27 cellular contexts compared by ENCODE assay signal in genomic region chr3:100482181-100482580, GRCh38.
"Had no signal": no experiment of that assay in that cellular context is flagged by ENCODE, and none has a peak within 500 bp of the region (broad histone marks: within the 10 kb centered on the region; RNA-seq: fewer than 3 reads in every experiment).

No MANE protein-coding gene starts in this region.

- H3K4me3 ChIP-seq: cardiac muscle cell, MG63, Peyer's patch, SJCRH30 had no signal

- H3K36me3 ChIP-seq: brain microvascular endothelial cell, cardiac muscle cell, MG63, Peyer's patch, SJCRH30 had no signal

- H3K27me3 ChIP-seq: brain microvascular endothelial cell, cardiac muscle cell, MG63, Peyer's patch had no signal

- DNase-seq: activated CD4-positive, alpha-beta memory T cell treated with anti-CD3 and anti-CD28 coated beads for 36 hours; activated CD4-positive, alpha-beta T cell treated with anti-CD3 and anti-CD28 coated beads, Interleukin-2, amount 10 ng/mL, durations not matched to agents 7 days and 5 days; activated CD4-positive, CD25-positive, alpha-beta regulatory T cell; activated CD8-positive, alpha-beta memory T cell treated with anti-CD3 and anti-CD28 coated beads for 24 hours; activated gamma-delta T cell; activated naive CD4-positive, alpha-beta T cell treated with anti-CD3 and anti-CD28 coated beads, Interleukin-2, amount 10 ng/mL, durations not matched to agents 7 days and 5 days; activated naive CD8-positive, alpha-beta T cell treated with anti-CD3 and anti-CD28 coated beads for 36 hours; activated T-cell treated with anti-CD3 and anti-CD28 coated beads for 4 hours; activated T-cell treated with anti-CD3 and anti-CD28 coated beads, Interleukin-2, amount 50 U/mL, for 48 hours; brain microvascular endothelial cell; MG63; MV-4-11; NCI-H1092 treated with DMSO at 0.1 percent for 48 hours; NCI-H1417 treated with DMSO at 0.1 percent for 48 hours; NCI-H1694; NCI-H2029 treated with DMSO at 0.1 percent for 48 hours; NCI-H446; NCI-H69; Peyer's patch; Right ventricle myocardium superior; SJCRH30; T-helper 2 cell; T1000 had no signal

- H3K27ac ChIP-seq: brain microvascular endothelial cell, cardiac muscle cell, KMS-11, Peyer's patch, RWPE1, SJCRH30 had no signal

- H3K4me1 ChIP-seq: Peyer's patch, SJCRH30 had no signal

- H3K9me3 ChIP-seq: MG63, Peyer's patch, SJCRH30 had no signal

- FAIRE-seq: TTC549 had no signal
